In the genomic region with DNA sequence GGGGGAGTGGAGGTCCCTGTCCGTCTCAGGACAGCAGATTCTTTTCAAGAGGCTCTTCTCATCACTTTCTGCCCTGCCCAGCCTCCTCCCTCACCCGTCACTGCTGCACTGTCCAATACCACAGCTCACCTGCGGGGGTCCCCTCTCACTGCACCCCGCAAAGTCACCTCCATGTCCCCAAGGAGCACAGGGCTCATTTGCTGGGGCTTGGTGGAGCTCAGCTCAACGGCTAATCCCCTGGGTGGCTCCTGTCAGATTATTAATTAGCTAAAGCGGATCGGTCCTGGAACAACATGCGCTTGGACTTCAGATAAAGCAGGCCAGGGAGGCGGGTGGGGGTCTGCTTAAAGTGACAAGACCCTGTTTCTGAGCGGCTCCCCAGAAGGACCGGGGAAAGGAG, we compare ENCODE assay signal across 18 cellular contexts. TPM values are rescaled to one million over a fixed set of nuclear protein-coding genes. Genes with fewer than 3 reads are reported as not detected.
DNase-seq lines count a peak whose midpoint lies in the region; ATAC-seq and TF ChIP-seq lines count a peak whose summit lies in the region.
"Had no signal": no experiment of that assay in that cellular context is flagged by ENCODE, and none has a peak within 500 bp of the region (broad histone marks: within the 10 kb centered on the region; RNA-seq: fewer than 3 reads in every experiment).

No MANE protein-coding gene starts in this region.

- H3K9ac ChIP-seq in HCT116 (ENCODE audit: low read length): no peak overlapping the region
- H3K9ac ChIP-seq: BLaER1 treated with 17β-estradiol and CSF1 and Interleukin-3, amounts not matched to agents 10 nM and 100 nM; KMS-11 had no signal

- intact Hi-C loops in HCT116 (cut with micrococcal nuclease): no loop called here
- intact Hi-C loops in uterus (cut with DNase I; ENCODE audit: low total_unique reads): no loop called here

- H3K4me3 ChIP-seq in HCT116 (replicated peaks in 1 of 2; ENCODE audit: low read depth in 1 of 2, low read length in 2 of 2) (no peak overlapping the region), uterus (no peak overlapping the region)
- H3K4me3 ChIP-seq: adrenal gland; BLaER1 treated with 17β-estradiol and CSF1 and Interleukin-3, amounts not matched to agents 10 nM and 100 nM had no signal

- no peak overlapping the region for H3K4me2 ChIP-seq in HCT116 (ENCODE audit: low read length)
- H3K4me2 ChIP-seq: BLaER1 treated with 17β-estradiol and CSF1 and Interleukin-3, amounts not matched to agents 10 nM and 100 nM; KMS-11 had no signal

- BruUV-seq in HCT116 (replicated peaks; lab: Mats Ljungman, UMichigan): no TSS peak

- H3K4me1 Mint-ChIP-seq in brain (peaks cover 64% of the 10 kb centered on the region), progenitor cell of endocrine pancreas (ENCODE audit: low read depth) (peaks cover 12% of the 10 kb centered on the region)

- TF ChIP-seq POLR2A in HCT116 (IDR thresholded peaks at IDR 0.05; ENCODE audit: borderline replicate concordance, extremely low read depth, insufficient read depth, insufficient read length) (no peak), uterus (IDR thresholded peaks at IDR 0.05) (no peak)

- H3K36me3 Mint-ChIP-seq in brain: no peaks in the 10 kb centered on the region
- no peaks in the 10 kb centered on the region for H3K36me3 Mint-ChIP-seq in progenitor cell of endocrine pancreas (ENCODE audit: insufficient read depth)
- H3K36me3 Mint-ChIP-seq: stimulated activated memory B cell treated with anti-CD40 and anti-IgM and Interleukin-4, amounts not matched to agents 10 μg/mL and 1 μg/mL and 100 μg/mL, for 72 hours had no signal

- no peaks in the 10 kb centered on the region for H4K20me1 ChIP-seq in HCT116 (ENCODE audit: insufficient read depth)

- POLR2A ChIA-PET in HCT116 (lab: Charles Lee): no interaction called here

- TF ChIP-seq CTCF in HCT116 (IDR thresholded peaks at IDR 0.05 in 2 of 3, conservative IDR thresholded peaks at IDR 0.05 in 1 of 3; ENCODE audit: borderline replicate concordance in 1 of 3, insufficient read depth in 1 of 3, low read depth in 2 of 3, low read length in 2 of 3) (peak in 1 of 3 experiments; percentile 26; a peak in 1 of 6 replicates), brain (conservative IDR thresholded peaks at IDR 0.05) (peak in 1 of 2 experiments; percentile 31), progenitor cell of endocrine pancreas (IDR thresholded peaks at IDR 0.05; ENCODE audit: unreplicated experiment) (peak; percentile 53), uterus (IDR thresholded peaks at IDR 0.05) (no peak)

- H3K27ac ChIP-seq in HCT116 (ENCODE audit: low read depth, low read length) (no peak overlapping the region), uterus (no peak overlapping the region)
- H3K27ac ChIP-seq: adrenal gland; BLaER1 treated with 17β-estradiol and CSF1 and Interleukin-3, amounts not matched to agents 10 nM and 100 nM; KMS-11 had no signal

- H3K4me1 ChIP-seq in HCT116 (ENCODE audit: control insufficient read depth in 1 of 2, insufficient read depth in 2 of 2, low read length in 2 of 2) (peaks cover 2 to 9% of the 10 kb centered on the region in 2 experiments; a peak in 2 of 4 replicates), uterus (peaks cover 0 to 27% of the 10 kb centered on the region in 2 donors)

- no peaks in the 10 kb centered on the region for H3K9me2 ChIP-seq in HCT116 (ENCODE audit: insufficient read depth)

- RAD21 ChIA-PET in HCT116 (lab: Charles Lee; ENCODE audit: low non-redundant PET in 1 of 2, low total read pairs in 2 of 2, uncharacterized antibody in 2 of 2, unreplicated experiment in 2 of 2): no interaction called here

- H3K36me3 ChIP-seq in HCT116 (ENCODE audit: control insufficient read depth in 1 of 2, insufficient read depth in 2 of 2, low read length in 2 of 2): no peaks in the 10 kb centered on the region
- H3K36me3 ChIP-seq in uterus: no peaks in the 10 kb centered on the region
- H3K36me3 ChIP-seq: adrenal gland; BLaER1 treated with 17β-estradiol and CSF1 and Interleukin-3, amounts not matched to agents 10 nM and 100 nM had no signal

- TF ChIP-seq RAD21 in HCT116 (IDR thresholded peaks at IDR 0.05; ENCODE audit: low read depth): no peak

- H3K27me3 ChIP-seq in HCT116 (ENCODE audit: insufficient read depth, low read length) (no peaks in the 10 kb centered on the region), uterus (no peaks in the 10 kb centered on the region)
- H3K27me3 ChIP-seq: adrenal gland; BLaER1 treated with 17β-estradiol and CSF1 and Interleukin-3, amounts not matched to agents 10 nM and 100 nM had no signal

- H3K27ac Mint-ChIP-seq in brain (peak overlapping the region in 4 of 5 experiments; percentile 12 to 66 (median 52)), progenitor cell of endocrine pancreas (no peak overlapping the region)
- H3K27ac Mint-ChIP-seq: stimulated activated memory B cell treated with anti-CD40 and anti-IgM and Interleukin-4, amounts not matched to agents 10 μg/mL and 1 μg/mL and 100 μg/mL, for 72 hours had no signal

- CTCF ChIA-PET in HCT116 (lab: Charles Lee): no interaction called here

- H3K9me3 Mint-ChIP-seq in brain: peaks cover 0 to 3% (median 0%) of the 10 kb centered on the region in 5 experiments
- no peaks in the 10 kb centered on the region for H3K9me3 Mint-ChIP-seq in progenitor cell of endocrine pancreas (ENCODE audit: low read depth)
- H3K9me3 Mint-ChIP-seq: central memory CD8-positive, alpha-beta T cell; stimulated activated memory B cell treated with anti-CD40 and anti-IgM and Interleukin-4, amounts not matched to agents 10 μg/mL and 1 μg/mL and 100 μg/mL, for 72 hours had no signal

- ATAC-seq in HCT116 (peak; percentile 44; the same call in 1 of the 2 replicates), HG03521 (IDR thresholded peaks at IDR 0.05; ENCODE audit: unreplicated experiment) (no peak), HG03175 (IDR thresholded peaks at IDR 0.05; ENCODE audit: unreplicated experiment) (no peak)
- ATAC-seq: left lobe of liver; stimulated activated memory B cell treated with anti-CD40 and anti-IgM and Interleukin-4, amounts not matched to agents 10 μg/mL and 1 μg/mL and 100 μg/mL, for 72 hours had no signal

- H3K27me3 Mint-ChIP-seq in brain (peaks cover 15% of the 10 kb centered on the region), progenitor cell of endocrine pancreas (peaks cover 16% of the 10 kb centered on the region)

- H3K9me3 ChIP-seq in HCT116 (ENCODE audit: control insufficient read depth in 1 of 2, insufficient read depth in 1 of 2, low read depth in 1 of 2, low read length in 2 of 2) (no peaks in the 10 kb centered on the region), uterus (no peaks in the 10 kb centered on the region)
- H3K9me3 ChIP-seq: adrenal gland; BLaER1 treated with 17β-estradiol and CSF1 and Interleukin-3, amounts not matched to agents 10 nM and 100 nM had no signal

- peak; percentile 55 for DNase-seq in NCI-H2171 treated with DMSO at 0.1 percent for 48 hours (lab: John Stamatoyannopoulos, UW)
- no peak for DNase-seq in NCI-H2171 (lab: John Stamatoyannopoulos, UW)
- no peak for DNase-seq in HCT116 (ENCODE audit: low read depth, low spot score)
- DNase-seq in progenitor cell of endocrine pancreas (ENCODE audit: low spot score, unreplicated experiment): no peak
- DNase-seq in uterus: no peak
- DNase-seq: activated CD4-positive, alpha-beta T cell treated with anti-CD3 and anti-CD28 coated beads, Interleukin-2, amount 50 U/mL, for 48 hours; adrenal gland; hypothalamus; NCI-H446 treated with DMSO at 0.1 percent for 48 hours; OCI-M1 had no signal

- H3K79me2 ChIP-seq in HCT116 (ENCODE audit: insufficient read depth, low read length): no peaks in the 10 kb centered on the region

- H3K4me3 Mint-ChIP-seq in brain (no peak overlapping the region), progenitor cell of endocrine pancreas (ENCODE audit: low read depth) (no peak overlapping the region)
- H3K4me3 Mint-ChIP-seq: central memory CD8-positive, alpha-beta T cell; stimulated activated memory B cell treated with anti-CD40 and anti-IgM and Interleukin-4, amounts not matched to agents 10 μg/mL and 1 μg/mL and 100 μg/mL, for 72 hours had no signal

- H2AFZ ChIP-seq in HCT116 (ENCODE audit: low read depth, low read length, poor library complexity, severe bottlenecking): no peak overlapping the region

TF ChIP-seq in HCT116, 20 proteins besides CTCF, POLR2A, EP300 and RAD21 (continues in another document):
- TF ChIP-seq EGR1 (IDR thresholded peaks at IDR 0.05; ENCODE audit: low read depth) (no peak), EZH2 (IDR thresholded peaks at IDR 0.05) (no peak), YY1 (IDR thresholded peaks at IDR 0.05; ENCODE audit: extremely low read depth, insufficient replicate concordance, low read depth, low read length) (no peak), ELF1 (IDR thresholded peaks at IDR 0.05; ENCODE audit: borderline replicate concordance, low read depth) (no peak), ZFX (IDR thresholded peaks at IDR 0.05) (no peak), ZNF274 (IDR thresholded peaks at IDR 0.05; ENCODE audit: low read depth, low read length) (no peak)
- TF ChIP-seq, protein P1, sequence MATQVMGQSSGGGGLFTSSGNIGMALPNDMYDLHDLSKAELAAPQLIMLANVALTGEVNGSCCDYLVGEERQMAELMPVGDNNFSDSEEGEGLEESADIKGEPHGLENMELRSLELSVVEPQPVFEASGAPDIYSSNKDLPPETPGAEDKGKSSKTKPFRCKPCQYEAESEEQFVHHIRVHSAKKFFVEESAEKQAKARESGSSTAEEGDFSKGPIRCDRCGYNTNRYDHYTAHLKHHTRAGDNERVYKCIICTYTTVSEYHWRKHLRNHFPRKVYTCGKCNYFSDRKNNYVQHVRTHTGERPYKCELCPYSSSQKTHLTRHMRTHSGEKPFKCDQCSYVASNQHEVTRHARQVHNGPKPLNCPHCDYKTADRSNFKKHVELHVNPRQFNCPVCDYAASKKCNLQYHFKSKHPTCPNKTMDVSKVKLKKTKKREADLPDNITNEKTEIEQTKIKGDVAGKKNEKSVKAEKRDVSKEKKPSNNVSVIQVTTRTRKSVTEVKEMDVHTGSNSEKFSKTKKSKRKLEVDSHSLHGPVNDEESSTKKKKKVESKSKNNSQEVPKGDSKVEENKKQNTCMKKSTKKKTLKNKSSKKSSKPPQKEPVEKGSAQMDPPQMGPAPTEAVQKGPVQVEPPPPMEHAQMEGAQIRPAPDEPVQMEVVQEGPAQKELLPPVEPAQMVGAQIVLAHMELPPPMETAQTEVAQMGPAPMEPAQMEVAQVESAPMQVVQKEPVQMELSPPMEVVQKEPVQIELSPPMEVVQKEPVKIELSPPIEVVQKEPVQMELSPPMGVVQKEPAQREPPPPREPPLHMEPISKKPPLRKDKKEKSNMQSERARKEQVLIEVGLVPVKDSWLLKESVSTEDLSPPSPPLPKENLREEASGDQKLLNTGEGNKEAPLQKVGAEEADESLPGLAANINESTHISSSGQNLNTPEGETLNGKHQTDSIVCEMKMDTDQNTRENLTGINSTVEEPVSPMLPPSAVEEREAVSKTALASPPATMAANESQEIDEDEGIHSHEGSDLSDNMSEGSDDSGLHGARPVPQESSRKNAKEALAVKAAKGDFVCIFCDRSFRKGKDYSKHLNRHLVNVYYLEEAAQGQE (IDR thresholded peaks at IDR 0.05; ENCODE audit: low read depth): no peak

RNA-seq across cellular contexts. Expression of gene CASZ1, which starts 43.2 kb away (rescaled TPM):
- total RNA-seq in HCT116 (2021; ENCODE audit: unreplicated experiment) (7.7 TPM), progenitor cell of endocrine pancreas (23.6 and 28.5 TPM in 2 replicates), uterus (10 to 100 TPM in 1 of 4 donors, 1 to 10 TPM in 2, under 1 TPM in 1; 0.59 to 49.2 (median 3.9) TPM)
- 3.1 and 3.7 TPM in 2 replicates for polyA plus RNA-seq in HCT116 (2012)
- 6.6 TPM for polyA plus RNA-seq in brain (ENCODE audit: insufficient read depth, low read depth, low replicate concordance)
